Comparison of ENCODE assay signal across 1 cellular context in the genomic region with DNA sequence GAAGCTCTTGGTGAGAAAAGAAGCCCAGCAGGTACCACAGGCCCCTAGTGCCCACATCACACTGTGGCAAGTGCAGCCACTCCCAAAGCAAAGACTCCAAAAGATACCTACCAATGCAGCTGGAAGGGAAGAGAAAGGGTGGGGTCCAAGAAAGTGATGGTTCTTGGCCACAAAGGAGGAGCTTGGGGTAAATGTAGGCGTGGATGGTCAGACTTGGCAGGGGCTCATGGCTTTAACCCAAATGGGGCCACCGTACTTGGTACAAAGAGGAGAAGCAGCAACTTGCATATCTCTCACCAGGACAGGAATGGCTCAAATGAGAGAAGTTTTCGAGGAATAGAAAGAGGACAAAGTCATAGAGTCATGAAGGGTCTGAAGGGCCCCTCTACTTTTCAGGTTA.
TF ChIP-seq lines count a peak whose summit lies in the region.

No MANE protein-coding gene starts in this region.

TF ChIP-seq in GM12878, 131 proteins besides CTCF, POLR2A, EP300 and RAD21:
- TF ChIP-seq CREB1 (IDR thresholded peaks at IDR 0.05; ENCODE audit: low read depth) (no peak), SP1 (IDR thresholded peaks at IDR 0.05; ENCODE audit: low read depth, low read length) (no peak), SMAD5 (IDR thresholded peaks at IDR 0.05; ENCODE audit: low read depth) (no peak), EED (IDR thresholded peaks at IDR 0.05; ENCODE audit: low read depth) (no peak), HCFC1 (IDR thresholded peaks at IDR 0.05; ENCODE audit: low read length) (no peak), MXI1 (IDR thresholded peaks at IDR 0.05; ENCODE audit: low read depth, low read length) (no peak), RAD51 (IDR thresholded peaks at IDR 0.05) (no peak), FOXK2 (IDR thresholded peaks at IDR 0.05) (no peak), TCF12 (IDR thresholded peaks at IDR 0.05; ENCODE audit: low read depth, low read length) (no peak)
- TF ChIP-seq, protein P1, sequence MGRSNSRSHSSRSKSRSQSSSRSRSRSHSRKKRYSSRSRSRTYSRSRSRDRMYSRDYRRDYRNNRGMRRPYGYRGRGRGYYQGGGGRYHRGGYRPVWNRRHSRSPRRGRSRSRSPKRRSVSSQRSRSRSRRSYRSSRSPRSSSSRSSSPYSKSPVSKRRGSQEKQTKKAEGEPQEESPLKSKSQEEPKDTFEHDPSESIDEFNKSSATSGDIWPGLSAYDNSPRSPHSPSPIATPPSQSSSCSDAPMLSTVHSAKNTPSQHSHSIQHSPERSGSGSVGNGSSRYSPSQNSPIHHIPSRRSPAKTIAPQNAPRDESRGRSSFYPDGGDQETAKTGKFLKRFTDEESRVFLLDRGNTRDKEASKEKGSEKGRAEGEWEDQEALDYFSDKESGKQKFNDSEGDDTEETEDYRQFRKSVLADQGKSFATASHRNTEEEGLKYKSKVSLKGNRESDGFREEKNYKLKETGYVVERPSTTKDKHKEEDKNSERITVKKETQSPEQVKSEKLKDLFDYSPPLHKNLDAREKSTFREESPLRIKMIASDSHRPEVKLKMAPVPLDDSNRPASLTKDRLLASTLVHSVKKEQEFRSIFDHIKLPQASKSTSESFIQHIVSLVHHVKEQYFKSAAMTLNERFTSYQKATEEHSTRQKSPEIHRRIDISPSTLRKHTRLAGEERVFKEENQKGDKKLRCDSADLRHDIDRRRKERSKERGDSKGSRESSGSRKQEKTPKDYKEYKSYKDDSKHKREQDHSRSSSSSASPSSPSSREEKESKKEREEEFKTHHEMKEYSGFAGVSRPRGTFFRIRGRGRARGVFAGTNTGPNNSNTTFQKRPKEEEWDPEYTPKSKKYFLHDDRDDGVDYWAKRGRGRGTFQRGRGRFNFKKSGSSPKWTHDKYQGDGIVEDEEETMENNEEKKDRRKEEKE (IDR thresholded peaks at IDR 0.05), result no peak
